Comparison of ENCODE assay signal across 10 cellular contexts in the genomic region with DNA sequence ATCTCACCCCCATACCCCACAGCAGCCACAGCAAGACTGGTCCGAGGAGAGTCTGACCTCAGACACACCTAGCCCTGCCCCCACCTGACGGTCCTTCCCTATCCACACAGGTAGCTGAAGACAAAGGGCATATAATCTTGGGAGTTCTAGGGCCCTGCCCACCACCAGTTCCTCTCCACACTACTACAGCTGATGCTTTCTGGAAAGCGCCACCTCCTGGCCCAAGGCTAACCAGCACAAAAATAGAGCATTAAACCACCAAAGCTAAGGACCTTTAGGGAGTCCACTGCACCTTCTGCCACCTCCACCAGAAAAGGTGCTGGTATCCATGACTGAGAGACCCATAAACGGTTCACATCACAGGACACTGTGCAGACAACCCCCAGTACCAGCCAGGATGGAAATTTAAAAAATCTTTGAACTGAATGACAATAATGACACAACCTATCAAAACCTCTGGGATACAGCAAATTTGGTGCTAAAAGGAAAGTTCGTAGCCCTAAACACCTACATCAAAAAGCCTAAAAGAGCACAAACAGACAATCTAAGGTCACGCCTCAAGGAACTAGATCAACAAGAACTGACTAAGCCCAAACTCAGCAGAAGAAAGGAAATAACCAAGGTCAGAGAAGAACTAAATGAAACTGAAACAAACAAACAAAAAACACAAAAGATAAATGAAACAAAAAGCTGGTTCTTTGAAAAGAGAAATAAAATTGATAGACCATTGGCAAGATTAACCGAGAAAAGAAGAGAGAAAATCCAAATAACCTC.
DNase-seq lines count a peak whose midpoint lies in the region; ATAC-seq and TF ChIP-seq lines count a peak whose summit lies in the region.
"Had no signal": no experiment of that assay in that cellular context is flagged by ENCODE, and none has a peak within 500 bp of the region (broad histone marks: within the 10 kb centered on the region; RNA-seq: fewer than 3 reads in every experiment).

No MANE protein-coding gene starts in this region.

- DNase-seq in activated CD4-positive, alpha-beta T cell treated with anti-CD3 and anti-CD28 coated beads, Interleukin-2, amount 10 ng/mL, durations not matched to agents 24 days and 14 days: peak; percentile 73
- no peak for DNase-seq in activated CD4-positive, alpha-beta T cell treated with anti-CD3 and anti-CD28 coated beads for 1 hour
- DNase-seq in NAMALWA (ENCODE audit: low spot score): peak; percentile 41
- DNase-seq in activated naive CD4-positive, alpha-beta T cell treated with anti-CD3 and anti-CD28 coated beads, Interleukin-2, amount 10 ng/mL, durations not matched to agents 7 days and 5 days: peak; percentile 35
- no peak for DNase-seq in neural crest cell (ENCODE audit: low read depth, low spot score)
- no peak for DNase-seq in activated CD8-positive, alpha-beta memory T cell treated with anti-CD3 and anti-CD28 coated beads, Interleukin-2, amount 50 U/mL, for 48 hours
- no peak for DNase-seq in COLO668 (lab: John Stamatoyannopoulos, UW; ENCODE audit: unreplicated experiment)
- DNase-seq in left lobe of liver (ENCODE audit: low spot score): no peak
- DNase-seq: hippocampal formation, substantia nigra had no signal

- peak overlapping the region; percentile 67 for H3K4me3 Mint-ChIP-seq in activated CD4-positive, alpha-beta T cell treated with anti-CD3 and anti-CD28 coated beads, Interleukin-2, amount 10 ng/mL, durations not matched to agents 24 days and 14 days
- peak overlapping the region; percentile 5 for H3K4me3 Mint-ChIP-seq in activated naive CD4-positive, alpha-beta T cell treated with anti-CD3 and anti-CD28 coated beads, Interleukin-2, amount 10 ng/mL, durations not matched to agents 7 days and 5 days
- H3K4me3 Mint-ChIP-seq in neural crest cell: no peak overlapping the region

- intact Hi-C loops in activated CD4-positive, alpha-beta T cell treated with anti-CD3 and anti-CD28 coated beads, Interleukin-2, amount 10 ng/mL, durations not matched to agents 24 days and 14 days (cut with micrococcal nuclease): loop anchor here (1.0 to 10.0 kb wide), 3 partner anchors 8 to 355 kb away; no protein-coding TSS in a partner anchor

- peaks cover 2% of the 10 kb centered on the region for H3K27me3 Mint-ChIP-seq in activated CD4-positive, alpha-beta T cell treated with anti-CD3 and anti-CD28 coated beads, Interleukin-2, amount 10 ng/mL, durations not matched to agents 24 days and 14 days
- peaks cover 5% of the 10 kb centered on the region for H3K27me3 Mint-ChIP-seq in activated naive CD4-positive, alpha-beta T cell treated with anti-CD3 and anti-CD28 coated beads, Interleukin-2, amount 10 ng/mL, durations not matched to agents 7 days and 5 days
- no peaks in the 10 kb centered on the region for H3K27me3 Mint-ChIP-seq in neural crest cell (ENCODE audit: low read depth)

- TF ChIP-seq CTCF in neural crest cell (conservative IDR thresholded peaks at IDR 0.05): peak; percentile 19

- peaks cover 13% of the 10 kb centered on the region for H3K36me3 Mint-ChIP-seq in activated CD4-positive, alpha-beta T cell treated with anti-CD3 and anti-CD28 coated beads, Interleukin-2, amount 10 ng/mL, durations not matched to agents 24 days and 14 days (ENCODE audit: low read depth)
- H3K36me3 Mint-ChIP-seq in activated naive CD4-positive, alpha-beta T cell treated with anti-CD3 and anti-CD28 coated beads, Interleukin-2, amount 10 ng/mL, durations not matched to agents 7 days and 5 days: peaks cover 5% of the 10 kb centered on the region
- no peaks in the 10 kb centered on the region for H3K36me3 Mint-ChIP-seq in neural crest cell (ENCODE audit: low read depth)

- H3K9me3 Mint-ChIP-seq in activated CD4-positive, alpha-beta T cell treated with anti-CD3 and anti-CD28 coated beads, Interleukin-2, amount 10 ng/mL, durations not matched to agents 24 days and 14 days: peaks cover 26% of the 10 kb centered on the region
- H3K9me3 Mint-ChIP-seq in activated naive CD4-positive, alpha-beta T cell treated with anti-CD3 and anti-CD28 coated beads, Interleukin-2, amount 10 ng/mL, durations not matched to agents 7 days and 5 days: peaks cover 8% of the 10 kb centered on the region
- H3K9me3 Mint-ChIP-seq in neural crest cell: peaks cover 15% of the 10 kb centered on the region

- ATAC-seq in left lobe of liver: no peak

- CTCF ChIA-PET in activated naive CD4-positive, alpha-beta T cell treated with anti-CD3 and anti-CD28 coated beads, Interleukin-2, amount 10 ng/mL, durations not matched to agents 7 days and 5 days (lab: Charles Lee): interaction anchor here (0.9 to 2.1 kb wide), 8 partner anchors 8 to 1310 kb away, joined by 3 to 14 read pairs (median 3); no protein-coding TSS in a partner anchor

- peaks cover 46% of the 10 kb centered on the region for H3K4me1 Mint-ChIP-seq in activated CD4-positive, alpha-beta T cell treated with anti-CD3 and anti-CD28 coated beads, Interleukin-2, amount 10 ng/mL, durations not matched to agents 24 days and 14 days
- peaks cover 40% of the 10 kb centered on the region for H3K4me1 Mint-ChIP-seq in activated naive CD4-positive, alpha-beta T cell treated with anti-CD3 and anti-CD28 coated beads, Interleukin-2, amount 10 ng/mL, durations not matched to agents 7 days and 5 days
- H3K4me1 Mint-ChIP-seq in neural crest cell: no peaks in the 10 kb centered on the region

- peak overlapping the region; percentile 89 for H3K27ac Mint-ChIP-seq in activated CD4-positive, alpha-beta T cell treated with anti-CD3 and anti-CD28 coated beads, Interleukin-2, amount 10 ng/mL, durations not matched to agents 24 days and 14 days
- H3K27ac Mint-ChIP-seq in activated naive CD4-positive, alpha-beta T cell treated with anti-CD3 and anti-CD28 coated beads, Interleukin-2, amount 10 ng/mL, durations not matched to agents 7 days and 5 days: peak overlapping the region; percentile 89
- H3K27ac Mint-ChIP-seq in neural crest cell (ENCODE audit: unreplicated experiment): no peak overlapping the region

Comparison
In these comparisons a context has a peak if more than half of its experiments do, and no peak if none do; other contexts are left out.
1. DNase-seq: peak in activated CD4-positive, alpha-beta T cell treated with anti-CD3 and anti-CD28 coated beads, Interleukin-2, amount 10 ng/mL, durations not matched to agents 24 days and 14 days (single experiment), NAMALWA (single experiment) and activated naive CD4-positive, alpha-beta T cell treated with anti-CD3 and anti-CD28 coated beads, Interleukin-2, amount 10 ng/mL, durations not matched to agents 7 days and 5 days (single experiment); none in activated CD4-positive, alpha-beta T cell treated with anti-CD3 and anti-CD28 coated beads for 1 hour (single experiment), neural crest cell (single experiment), activated CD8-positive, alpha-beta memory T cell treated with anti-CD3 and anti-CD28 coated beads, Interleukin-2, amount 50 U/mL, for 48 hours (single experiment), COLO668 (single experiment) and left lobe of liver (single experiment).